Comparison of ENCODE assay signal across 8 cellular contexts in the genomic region with DNA sequence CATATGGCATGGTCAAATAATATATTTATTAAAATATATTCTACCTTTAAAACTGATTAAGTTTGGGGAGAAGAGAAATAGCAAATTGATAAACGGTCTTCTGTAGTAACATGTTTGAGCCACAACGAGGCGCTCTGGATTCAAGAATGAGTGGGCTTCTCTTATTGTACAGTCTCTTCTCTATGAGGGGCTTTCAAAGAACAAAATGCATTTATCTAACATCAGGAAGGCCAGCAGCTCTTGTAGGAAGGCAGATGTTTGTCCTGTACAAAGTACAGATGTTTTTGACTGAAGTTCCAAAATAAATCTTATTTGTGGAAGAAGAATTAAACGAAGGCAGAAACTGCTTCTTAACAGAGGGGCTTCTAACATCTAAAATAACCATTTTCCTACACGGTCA.
A peak's percentile ranks its signal among the peaks of the same experiment; 100 is the strongest.
DNase-seq lines count a peak whose midpoint lies in the region; ATAC-seq and TF ChIP-seq lines count a peak whose summit lies in the region.

No MANE protein-coding gene starts in this region.

- intact Hi-C loops in CD14-positive monocyte (cut with micrococcal nuclease): no loop called here

- H3K27ac Mint-ChIP-seq in CD14-positive monocyte (no peak overlapping the region), HFFc6 (peak overlapping the region; percentile 63)

- peaks cover 23% of the 10 kb centered on the region for H3K4me1 Mint-ChIP-seq in CD14-positive monocyte
- H3K4me1 Mint-ChIP-seq in HFFc6 (ENCODE audit: low read depth): peaks cover 100% of the 10 kb centered on the region

- no peak for ATAC-seq in GM21529 (IDR thresholded peaks at IDR 0.05; ENCODE audit: unreplicated experiment)

- no peak overlapping the region for H3K4me3 ChIP-seq in foreskin fibroblast (ENCODE audit: low read depth in 1 of 2, low read length in 2 of 2)
- no peak overlapping the region for H3K4me3 ChIP-seq in retinal pigment epithelial cell (ENCODE audit: low read length)

- peak; percentile 35 for TF ChIP-seq CTCF in CD14-positive monocyte (IDR thresholded peaks at IDR 0.05)
- TF ChIP-seq CTCF in HFFc6 (IDR thresholded peaks at IDR 0.05): peak; percentile 89
- TF ChIP-seq CTCF in foreskin fibroblast (IDR thresholded peaks at IDR 0.05; ENCODE audit: low read depth, low read length): peak; percentile 67
- TF ChIP-seq CTCF in retinal pigment epithelial cell (conservative IDR thresholded peaks at IDR 0.05; ENCODE audit: low read depth, low read length): peak; percentile 78

- no peak overlapping the region for H3K4me3 Mint-ChIP-seq in CD14-positive monocyte
- no peak overlapping the region for H3K4me3 Mint-ChIP-seq in HFFc6

- H3K9me3 Mint-ChIP-seq in CD14-positive monocyte (no peaks in the 10 kb centered on the region), HFFc6 (no peaks in the 10 kb centered on the region)

- no peak for DNase-seq in CD14-positive monocyte (ENCODE audit: low spot score)
- peak; percentile 33 for DNase-seq in HFFc6
- DNase-seq in SHP77 (lab: John Stamatoyannopoulos, UW): peak; percentile 50 to 62
- DNase-seq in foreskin fibroblast: peak; percentile 46 to 83
- DNase-seq in retinal pigment epithelial cell (ENCODE audit: low read depth): no peak
- no peak for DNase-seq in SKM-1 (lab: John Stamatoyannopoulos, UW; ENCODE audit: unreplicated experiment)
- no peak for DNase-seq in NCI-H345 treated with DMSO at 0.1 percent for 48 hours (lab: John Stamatoyannopoulos, UW; ENCODE audit: unreplicated experiment)

- H3K27me3 Mint-ChIP-seq in CD14-positive monocyte (ENCODE audit: low read depth in 3 of 3): peaks cover 0 to 1% (median 0%) of the 10 kb centered on the region in 3 donors
- no peaks in the 10 kb centered on the region for H3K27me3 Mint-ChIP-seq in HFFc6 (ENCODE audit: insufficient read depth)

- H3K36me3 Mint-ChIP-seq in CD14-positive monocyte (peaks cover 0 to 3% of the 10 kb centered on the region in 2 donors), HFFc6 (ENCODE audit: low read depth) (no peaks in the 10 kb centered on the region)

Comparison
In these comparisons a context has a peak if more than half of its experiments do, and no peak if none do; other contexts are left out.
1. DNase-seq: peak in HFFc6 (single experiment), SHP77 (2 of 2) and foreskin fibroblast (2 of 2); none in CD14-positive monocyte (single experiment), retinal pigment epithelial cell (single experiment), SKM-1 (single experiment) and NCI-H345 treated with DMSO at 0.1 percent for 48 hours (single experiment).
2. CTCF ChIP-seq: peak in every context shown above with its lines; median percentile 89 in HFFc6; 78 in retinal pigment epithelial cell; 67 in foreskin fibroblast; 35 in CD14-positive monocyte.